13 cellular contexts compared by ENCODE assay signal in genomic region chr1:184970691-184971161, GRCh38. TPM values are rescaled to one million over a fixed set of nuclear protein-coding genes. Genes with fewer than 3 reads are reported as not detected.
A peak's percentile ranks its signal among the peaks of the same experiment; 100 is the strongest.
DNase-seq lines count a peak whose midpoint lies in the region; ATAC-seq and TF ChIP-seq lines count a peak whose summit lies in the region.
"Had no signal": no experiment of that assay in that cellular context is flagged by ENCODE, and none has a peak within 500 bp of the region (broad histone marks: within the 10 kb centered on the region; RNA-seq: fewer than 3 reads in every experiment).

No MANE protein-coding gene starts in this region.

- H3K4me3 Mint-ChIP-seq in progenitor cell of endocrine pancreas (ENCODE audit: low read depth) = no peak overlapping the region

- peak overlapping the region; percentile 90 for H3K27ac ChIP-seq in right cardiac atrium (ENCODE audit: low read length)
- peak overlapping the region; percentile 6 for H3K27ac ChIP-seq in fibroblast of lung (ENCODE audit: insufficient read depth, low read length)
- peak overlapping the region; percentile 74 to 91 for H3K27ac ChIP-seq in aorta (ENCODE audit: low read depth in 1 of 2, low read length in 2 of 2)
- H3K27ac ChIP-seq: parathyroid adenoma had no signal

- H3K27me3 Mint-ChIP-seq in progenitor cell of endocrine pancreas = peaks cover 19% of the 10 kb centered on the region

- H3K27me3 ChIP-seq in right cardiac atrium (ENCODE audit: control insufficient read depth, insufficient read depth) = no peaks in the 10 kb centered on the region
- no peaks in the 10 kb centered on the region for H3K27me3 ChIP-seq in fibroblast of lung (ENCODE audit: control insufficient read depth, insufficient read depth, low read length)
- H3K27me3 ChIP-seq in aorta (ENCODE audit: control insufficient read depth in 1 of 2, insufficient read depth in 2 of 2, low read length in 1 of 2) = no peaks in the 10 kb centered on the region

- no peak overlapping the region for H3K9ac ChIP-seq in fibroblast of lung (ENCODE audit: insufficient read depth, low read length)
- H3K9ac ChIP-seq: parathyroid adenoma had no signal

- TF ChIP-seq CTCF in WI38 (IDR thresholded peaks at IDR 0.05; ENCODE audit: low read depth, low read length) (no peak), fibroblast of lung (conservative IDR thresholded peaks at IDR 0.05 in 1 of 2, IDR thresholded peaks at IDR 0.05 in 1 of 2; ENCODE audit: low read depth in 1 of 2, low read length in 2 of 2) (no peak), progenitor cell of endocrine pancreas (IDR thresholded peaks at IDR 0.05; ENCODE audit: unreplicated experiment) (no peak)

- H3K4me3 ChIP-seq in right cardiac atrium (ENCODE audit: low read length) = no peak overlapping the region
- H3K4me3 ChIP-seq in WI38 (ENCODE audit: low read depth, low read length) = peak overlapping the region; percentile 30
- H3K4me3 ChIP-seq in fibroblast of lung (replicated peaks in 1 of 4; ENCODE audit: control extremely low read depth in 1 of 4, insufficient read depth in 1 of 4, low read depth in 3 of 4, low read length in 4 of 4) = peak overlapping the region in 1 of 4 experiments; percentile 10
- peak overlapping the region; percentile 5 to 31 for H3K4me3 ChIP-seq in aorta (ENCODE audit: low read length in 2 of 2)

- H3K4me1 Mint-ChIP-seq in progenitor cell of endocrine pancreas (ENCODE audit: low read depth) = peaks cover 25% of the 10 kb centered on the region

- 49% methylated on average over 5 of the region's 5 CpGs for WGBS in right cardiac atrium
- 2 to 7% methylated on average over 5 of the region's 5 CpGs for WGBS in aorta, 2 donors

- H3K36me3 Mint-ChIP-seq in progenitor cell of endocrine pancreas (ENCODE audit: insufficient read depth) = no peaks in the 10 kb centered on the region

- H4K20me1 ChIP-seq in fibroblast of lung (ENCODE audit: control insufficient read depth, extremely low read depth, insufficient read depth, low read length) = no peaks in the 10 kb centered on the region

- H3K9me3 ChIP-seq in right cardiac atrium (ENCODE audit: control insufficient read depth, low read length) (no peaks in the 10 kb centered on the region), fibroblast of lung (ENCODE audit: control insufficient read depth, insufficient read depth, low read depth, low read length) (no peaks in the 10 kb centered on the region), aorta (ENCODE audit: control insufficient read depth, low read length) (no peaks in the 10 kb centered on the region)

- DNase-seq in right cardiac atrium = no peak
- DNase-seq in Right ventricle myocardium superior = no peak
- DNase-seq in fibroblast of lung (ENCODE audit: low read depth in 2 of 2) = peak; percentile 39 to 44
- no peak for DNase-seq in aorta
- DNase-seq in progenitor cell of endocrine pancreas (ENCODE audit: low spot score, unreplicated experiment) = no peak
- DNase-seq: activated naive CD4-positive, alpha-beta T cell; Karpas-422; NCI-H510A treated with DMSO at 0.1 percent for 48 hours had no signal

- no peak overlapping the region for H2AFZ ChIP-seq in fibroblast of lung (ENCODE audit: low read length)
- H2AFZ ChIP-seq: parathyroid adenoma had no signal

- no peaks in the 10 kb centered on the region for H3K36me3 ChIP-seq in fibroblast of lung (ENCODE audit: control insufficient read depth, insufficient read depth, low read length)
- peaks cover 0 to 3% of the 10 kb centered on the region in 2 donors for H3K36me3 ChIP-seq in aorta (ENCODE audit: control insufficient read depth in 1 of 2, insufficient read depth in 2 of 2, low read length in 1 of 2)

- H3K27ac Mint-ChIP-seq in progenitor cell of endocrine pancreas = no peak overlapping the region

- H3K4me1 ChIP-seq in right cardiac atrium (ENCODE audit: control insufficient read depth, insufficient read depth, low read length) (no peaks in the 10 kb centered on the region), fibroblast of lung (ENCODE audit: control insufficient read depth, extremely low read depth, insufficient read depth, low read length) (peaks cover 12% of the 10 kb centered on the region), aorta (ENCODE audit: control insufficient read depth in 1 of 2, insufficient read depth in 2 of 2, low read length in 2 of 2) (peaks cover 7 to 17% of the 10 kb centered on the region in 2 donors)
- H3K4me1 ChIP-seq: parathyroid adenoma had no signal

- H3K9me3 Mint-ChIP-seq in progenitor cell of endocrine pancreas (ENCODE audit: low read depth) = no peaks in the 10 kb centered on the region

- H3K79me2 ChIP-seq in fibroblast of lung (ENCODE audit: control insufficient read depth, insufficient read depth, low read length) = peaks cover 9% of the 10 kb centered on the region
- H3K79me2 ChIP-seq: parathyroid adenoma had no signal

- H3K4me2 ChIP-seq in fibroblast of lung (ENCODE audit: extremely low read depth, insufficient read depth, low read length) = peak overlapping the region; percentile 68

- intact Hi-C loops in right cardiac atrium (cut with DNase I) = loop anchor here in 2 of 4 donors (10.0 kb wide), 1 partner anchor 86 kb away; no protein-coding TSS in a partner anchor
- intact Hi-C loops in Right ventricle myocardium superior (cut with DNase I) = loop anchor here (5.0 kb wide), 1 partner anchor 143 kb away; no protein-coding TSS in a partner anchor
- intact Hi-C loops in aorta (cut with DNase I) = loop anchor here (5.0 kb wide), 2 partner anchors 88 to 143 kb away; no protein-coding TSS in a partner anchor

- ATAC-seq in right cardiac atrium = no peak
- ATAC-seq in Right ventricle myocardium superior (ENCODE audit: poor library complexity) = no peak
- ATAC-seq in aorta (ENCODE audit: low FRiP score) = no peak
- no peak for ATAC-seq in HG03442 (IDR thresholded peaks at IDR 0.05; ENCODE audit: unreplicated experiment)
- no peak for ATAC-seq in HG03521 (IDR thresholded peaks at IDR 0.05; ENCODE audit: unreplicated experiment)
- ATAC-seq: left lobe of liver had no signal

RNA-seq across cellular contexts. Expression of gene NIBAN1, which starts 3.6 kb away (rescaled TPM):
- total RNA-seq in right cardiac atrium = 100 to 1,000 TPM; 307 to 359 (median 329) TPM
- 105 TPM for polyA plus RNA-seq in right cardiac atrium
- 317 TPM for total RNA-seq in Right ventricle myocardium superior
- 91.7 and 122 TPM in 2 replicates for total RNA-seq in fibroblast of lung
- polyA plus RNA-seq in fibroblast of lung = 11.9 and 31.3 TPM in 2 replicates
- 14.8 and 31.6 TPM in 2 replicates for polyA plus RNA-seq in fibroblast of lung (2012)
- polyA minus RNA-seq in fibroblast of lung (ENCODE audit: low replicate concordance) = 10.6 and 30.2 TPM in 2 replicates
- 100 to 1,000 TPM; 185 to 229 TPM for total RNA-seq in aorta
- polyA plus RNA-seq in aorta = 10 to 100 TPM; 54.9 to 71.4 TPM
- total RNA-seq in progenitor cell of endocrine pancreas = 11.0 TPM in 2 replicates

Comparison
In these comparisons a context has a peak if more than half of its experiments do, and no peak if none do; other contexts are left out.
1. DNase-seq: peak in fibroblast of lung (2 of 2); none in right cardiac atrium (0 of 3), Right ventricle myocardium superior (single experiment), aorta (0 of 2) and progenitor cell of endocrine pancreas (single experiment).
2. H3K27ac ChIP-seq: peak in every context shown above with its lines; median percentile 90 in right cardiac atrium; 82 in aorta; 6 in fibroblast of lung.